In the genomic region with DNA sequence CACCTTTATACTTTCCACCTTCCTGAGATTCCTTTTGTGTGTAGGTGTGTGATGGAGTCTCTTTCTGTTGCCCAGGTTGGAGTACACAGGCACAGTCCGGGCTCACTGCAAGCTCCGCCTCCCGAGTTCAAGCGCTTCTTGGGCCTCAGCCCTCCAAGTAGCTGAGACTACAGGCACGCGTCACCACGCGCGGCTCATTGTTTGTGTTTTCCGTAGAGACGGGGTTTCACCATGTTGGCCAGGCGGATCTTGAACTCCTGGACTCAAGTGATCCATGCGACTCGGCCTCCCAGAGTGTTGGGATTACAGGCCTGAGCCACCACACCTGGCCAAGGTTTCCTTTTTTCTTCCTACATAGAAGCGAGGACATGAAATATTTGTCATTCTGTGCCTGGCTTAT, we compare ENCODE assay signal across 17 cellular contexts. TPM values are rescaled to one million over a fixed set of nuclear protein-coding genes. Genes with fewer than 3 reads are reported as not detected.
"Had no signal": no experiment of that assay in that cellular context is flagged by ENCODE, and none has a peak within 500 bp of the region (broad histone marks: within the 10 kb centered on the region; RNA-seq: fewer than 3 reads in every experiment).

No MANE protein-coding gene starts in this region.

RNA-seq across cellular contexts. Expression of a gene that starts 44.0 kb away (rescaled TPM):
- total RNA-seq: kidney, left colon, left lobe of liver, lung microvascular endothelial cell, mammary epithelial cell, mesenteric fat pad, mononuclear cell, mucosa of descending colon had no signal
- polyA plus RNA-seq: immature natural killer cell, keratinocyte, liver, mammary epithelial cell had no signal

RNA-seq across cellular contexts. Expression of a gene that starts 47.2 kb away (rescaled TPM):
- total RNA-seq: hepatocyte, kidney epithelial cell, left cardiac atrium, left colon, left lobe of liver, liver, lower leg skin, lung microvascular endothelial cell, mammary epithelial cell, mesenteric fat pad, mesothelial cell of epicardium, mononuclear cell, mucosa of gallbladder had no signal
- polyA plus RNA-seq: hepatocyte, immature natural killer cell, keratinocyte, liver, mammary epithelial cell had no signal
